ENCODE assay signal across 1 cellular context in the genomic region with DNA sequence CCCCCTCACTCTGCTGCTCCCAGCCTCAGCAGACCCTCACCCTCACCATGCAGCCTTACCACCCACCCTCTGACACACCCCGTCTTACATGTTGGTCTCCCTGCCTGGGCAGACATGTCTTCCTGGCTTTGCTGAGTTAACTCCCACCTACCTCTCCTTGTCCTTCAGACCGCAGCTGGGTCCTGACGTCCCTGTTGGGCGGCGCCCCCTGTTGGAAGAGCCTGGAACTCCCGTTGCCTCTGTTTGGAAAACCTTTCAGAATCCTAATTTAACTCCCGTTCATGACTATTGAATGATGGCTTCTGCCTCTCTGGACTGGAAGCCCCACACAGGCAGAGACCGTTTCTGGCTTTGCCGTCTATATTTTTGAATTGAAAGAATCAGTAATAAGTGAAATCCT.
TF ChIP-seq lines count a peak whose summit lies in the region.

No MANE protein-coding gene starts in this region.

TF ChIP-seq in IMR-90, 13 proteins besides CTCF, POLR2A, EP300 and RAD21:
- no peak for TF ChIP-seq SMC3 (IDR thresholded peaks at IDR 0.05; ENCODE audit: low read depth, low read length)
- TF ChIP-seq, protein P1, sequence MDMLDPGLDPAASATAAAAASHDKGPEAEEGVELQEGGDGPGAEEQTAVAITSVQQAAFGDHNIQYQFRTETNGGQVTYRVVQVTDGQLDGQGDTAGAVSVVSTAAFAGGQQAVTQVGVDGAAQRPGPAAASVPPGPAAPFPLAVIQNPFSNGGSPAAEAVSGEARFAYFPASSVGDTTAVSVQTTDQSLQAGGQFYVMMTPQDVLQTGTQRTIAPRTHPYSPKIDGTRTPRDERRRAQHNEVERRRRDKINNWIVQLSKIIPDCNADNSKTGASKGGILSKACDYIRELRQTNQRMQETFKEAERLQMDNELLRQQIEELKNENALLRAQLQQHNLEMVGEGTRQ (IDR thresholded peaks at IDR 0.05; ENCODE audit: low read depth, low read length) = no peak
- TF ChIP-seq MXI1 (IDR thresholded peaks at IDR 0.05; ENCODE audit: borderline replicate concordance, low read depth, low read length) = no peak
- TF ChIP-seq CHD1 (IDR thresholded peaks at IDR 0.05; ENCODE audit: low read depth, low read length) = no peak
- TF ChIP-seq RCOR1 (IDR thresholded peaks at IDR 0.05; ENCODE audit: insufficient replicate concordance, low read length) = no peak
- no peak for TF ChIP-seq MAFK (IDR thresholded peaks at IDR 0.05; ENCODE audit: low read depth, low read length)
- no peak for TF ChIP-seq FOS (IDR thresholded peaks at IDR 0.05; ENCODE audit: low read depth, low read length)
- TF ChIP-seq RFX5 (IDR thresholded peaks at IDR 0.05; ENCODE audit: low read depth, low read length) = no peak
- no peak for TF ChIP-seq CEBPB (IDR thresholded peaks at IDR 0.05; ENCODE audit: low read depth, low read length)
- TF ChIP-seq ELK1 (IDR thresholded peaks at IDR 0.05; ENCODE audit: borderline replicate concordance, low read depth, low read length) = no peak
- no peak for TF ChIP-seq NFE2L2 (IDR thresholded peaks at IDR 0.05; ENCODE audit: low read depth, low read length)
- TF ChIP-seq BHLHE40 (IDR thresholded peaks at IDR 0.05; ENCODE audit: low read depth, low read length) = no peak
- TF ChIP-seq MAZ (IDR thresholded peaks at IDR 0.05; ENCODE audit: borderline replicate concordance, low read depth, low read length) = no peak
